ENCODE assay signal across 10 cellular contexts in the genomic region with DNA sequence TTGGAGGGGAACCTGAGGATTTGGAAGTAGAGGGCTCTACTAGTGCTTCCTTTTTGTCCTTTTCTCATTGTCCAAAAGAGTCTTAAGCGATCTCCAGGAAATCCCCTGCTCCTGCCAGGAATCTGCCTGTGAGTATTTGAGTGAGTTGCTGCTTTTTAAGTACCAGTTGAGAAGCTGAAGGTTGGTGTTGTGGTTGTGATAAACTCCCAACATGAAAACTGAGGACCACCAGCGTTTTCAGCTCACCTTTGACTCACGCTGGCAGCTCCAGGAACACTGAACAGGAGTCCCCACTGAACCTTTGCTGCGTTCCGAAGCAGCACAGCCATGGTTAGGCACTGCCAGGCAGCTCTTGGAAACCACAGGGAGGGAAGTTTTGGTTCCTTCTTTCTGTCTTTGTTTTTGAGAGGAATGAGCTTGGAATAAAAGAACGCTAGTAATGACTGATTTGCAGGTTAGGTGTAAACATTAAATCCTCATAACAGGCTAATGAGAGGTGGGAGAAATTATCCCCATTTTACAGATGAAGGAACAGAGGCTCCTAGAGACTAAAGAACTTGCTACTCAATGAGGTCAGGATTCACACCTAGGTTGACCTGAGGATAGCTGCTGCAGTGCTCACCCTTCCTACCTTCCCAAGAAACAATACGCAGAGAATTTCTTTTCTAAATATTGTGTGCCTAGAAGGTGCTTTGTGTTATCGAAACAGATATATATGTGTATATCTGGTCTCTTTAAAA.
DNase-seq lines count a peak whose midpoint lies in the region; ATAC-seq and TF ChIP-seq lines count a peak whose summit lies in the region.
"Had no signal": no experiment of that assay in that cellular context is flagged by ENCODE, and none has a peak within 500 bp of the region (broad histone marks: within the 10 kb centered on the region; RNA-seq: fewer than 3 reads in every experiment).

No MANE protein-coding gene starts in this region.

- DNase-seq in CD1c-positive myeloid dendritic cell (ENCODE audit: extremely low spot score): peak; percentile 38
- peak; percentile 24 for DNase-seq in Panc1 (ENCODE audit: low read depth, low spot score)
- peak; percentile 21 for DNase-seq in fibroblast of gingiva (ENCODE audit: low read depth)
- no peak for DNase-seq in osteocyte (ENCODE audit: extremely low spot score, unreplicated experiment)
- no peak for DNase-seq in effector memory CD8-positive, alpha-beta T cell
- DNase-seq in midbrain (lab: John Stamatoyannopoulos, UW): no peak
- no peak for DNase-seq in CD14-positive monocyte (ENCODE audit: low spot score)
- no peak for DNase-seq in NCI-H82 treated with DMSO at 0.1 percent for 48 hours (lab: John Stamatoyannopoulos, UW; ENCODE audit: unreplicated experiment)
- DNase-seq: effector CD4-positive, alpha-beta T cell had no signal

- H3K9me3 ChIP-seq in Panc1 (ENCODE audit: control insufficient read depth, insufficient read depth, low read depth, low read length): no peaks in the 10 kb centered on the region

- H3K36me3 ChIP-seq in Panc1 (ENCODE audit: control insufficient read depth, insufficient read depth, low read length): no peaks in the 10 kb centered on the region

- POLR2A ChIA-PET in Panc1 (lab: Charles Lee): no interaction called here

- CTCF ChIA-PET in Panc1 (lab: Charles Lee): interaction anchor here (1.2 to 1.6 kb wide), 2 partner anchors 20 to 25 kb away, joined by 3 to 4 read pairs; no protein-coding TSS in a partner anchor

- BruUV-seq in Panc1 (replicated peaks; lab: Mats Ljungman, UMichigan): TSS peak; percentile 9

- peak; percentile 83 for ATAC-seq in Panc1
- ATAC-seq in effector memory CD8-positive, alpha-beta T cell (replicated peaks): no peak

- H3K27me3 Mint-ChIP-seq in osteocyte (ENCODE audit: unreplicated experiment): no peaks in the 10 kb centered on the region
- H3K27me3 Mint-ChIP-seq in effector memory CD8-positive, alpha-beta T cell: peaks cover 0 to 14% of the 10 kb centered on the region in 2 donors
- peaks cover 0 to 2% (median 0%) of the 10 kb centered on the region in 3 donors for H3K27me3 Mint-ChIP-seq in CD14-positive monocyte (ENCODE audit: low read depth in 3 of 3)

- H3K9me3 Mint-ChIP-seq in osteocyte (ENCODE audit: unreplicated experiment) (no peaks in the 10 kb centered on the region), CD14-positive monocyte (no peaks in the 10 kb centered on the region)
- H3K9me3 Mint-ChIP-seq in effector memory CD8-positive, alpha-beta T cell: no peaks in the 10 kb centered on the region

- TF ChIP-seq CTCF in Panc1 (IDR thresholded peaks at IDR 0.05) (no peak), osteocyte (IDR thresholded peaks at IDR 0.05) (no peak), CD14-positive monocyte (IDR thresholded peaks at IDR 0.05) (no peak)

- H3K4me1 ChIP-seq in Panc1 (ENCODE audit: control insufficient read depth, insufficient read depth, low read length): peaks cover 32% of the 10 kb centered on the region

- H3K36me3 Mint-ChIP-seq in osteocyte (ENCODE audit: unreplicated experiment) (no peaks in the 10 kb centered on the region), CD14-positive monocyte (no peaks in the 10 kb centered on the region)
- H3K36me3 Mint-ChIP-seq in effector memory CD8-positive, alpha-beta T cell (ENCODE audit: insufficient read depth): no peaks in the 10 kb centered on the region

- H3K4me3 Mint-ChIP-seq in osteocyte (ENCODE audit: unreplicated experiment): peak overlapping the region; percentile 72
- H3K4me3 Mint-ChIP-seq in effector memory CD8-positive, alpha-beta T cell: no peak overlapping the region
- H3K4me3 Mint-ChIP-seq in CD14-positive monocyte: peak overlapping the region in 1 of 2 donors; percentile 59

- H3K4me1 Mint-ChIP-seq in osteocyte (ENCODE audit: unreplicated experiment) (peaks cover 58% of the 10 kb centered on the region), CD14-positive monocyte (peaks cover 20% of the 10 kb centered on the region)
- no peaks in the 10 kb centered on the region for H3K4me1 Mint-ChIP-seq in effector memory CD8-positive, alpha-beta T cell (ENCODE audit: low read depth in 2 of 2)

- intact Hi-C loops in Panc1 (cut with micrococcal nuclease; ENCODE audit: unreplicated experiment): no loop called here
- intact Hi-C loops in CD14-positive monocyte (cut with micrococcal nuclease): no loop called here

- H3K27ac ChIP-seq in Panc1 (ENCODE audit: low read length): peak overlapping the region; percentile 96
- H3K27ac ChIP-seq: KMS-11 had no signal

- H3K27me3 ChIP-seq in Panc1 (ENCODE audit: control insufficient read depth, insufficient read depth, low read length): no peaks in the 10 kb centered on the region

- peak overlapping the region; percentile 49 to 70 for H3K4me3 ChIP-seq in Panc1 (ENCODE audit: low read depth in 2 of 2, low read length in 2 of 2)

- H3K27ac Mint-ChIP-seq in osteocyte (ENCODE audit: unreplicated experiment) (peak overlapping the region; percentile 83), CD14-positive monocyte (no peak overlapping the region)
- no peak overlapping the region for H3K27ac Mint-ChIP-seq in effector memory CD8-positive, alpha-beta T cell

- in situ Hi-C loops in Panc1 (cut with HindIII; ENCODE audit: low pct_unique_long_range_greater_than_20kb, low sequenced_read_pairs): no loop called here

Comparison
In these comparisons a context has a peak if more than half of its experiments do, and no peak if none do; other contexts are left out.
1. DNase-seq: peak in CD1c-positive myeloid dendritic cell (single experiment), Panc1 (single experiment) and fibroblast of gingiva (single experiment); none in osteocyte (single experiment), effector memory CD8-positive, alpha-beta T cell (0 of 3), midbrain (single experiment), CD14-positive monocyte (single experiment) and NCI-H82 treated with DMSO at 0.1 percent for 48 hours (single experiment).